In the genomic region with DNA sequence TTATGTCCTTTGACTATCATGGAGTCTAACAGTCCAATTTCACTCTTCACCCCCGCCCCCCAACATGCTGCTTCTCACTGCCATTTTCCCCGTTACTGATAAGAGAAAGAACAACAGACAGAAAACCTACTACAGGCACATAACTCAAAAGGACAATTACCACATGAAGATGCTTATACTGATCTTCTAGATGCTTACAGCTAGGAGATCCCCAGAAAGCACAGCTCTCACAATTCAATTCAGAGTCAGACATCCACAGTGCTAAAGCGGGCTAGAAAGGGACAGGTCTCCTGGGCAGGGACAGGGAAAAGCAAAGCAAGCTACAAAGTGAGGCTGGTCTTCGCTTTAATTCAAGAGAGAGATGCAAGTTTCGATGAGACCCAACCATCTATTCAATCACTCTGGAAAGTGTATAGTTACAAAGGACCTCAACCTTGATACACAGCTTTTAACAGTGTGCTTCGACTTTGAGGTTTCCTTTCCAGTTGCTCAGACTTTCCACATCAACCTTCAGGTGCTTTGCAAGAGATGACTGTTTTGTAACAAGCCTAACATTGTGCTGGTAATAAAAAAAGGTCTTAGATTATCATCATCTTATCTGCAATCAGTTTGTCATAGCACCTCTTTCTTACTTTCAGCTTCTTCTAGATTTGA, we compare ENCODE assay signal across 14 cellular contexts.
DNase-seq lines count a peak whose midpoint lies in the region; ATAC-seq, FAIRE-seq and TF ChIP-seq lines count a peak whose summit lies in the region.
"Had no signal": no experiment of that assay in that cellular context is flagged by ENCODE, and none has a peak within 500 bp of the region (broad histone marks: within the 10 kb centered on the region; RNA-seq: fewer than 3 reads in every experiment).

No MANE protein-coding gene starts in this region.

- H3K4me1 Mint-ChIP-seq in activated T-cell treated with anti-CD3 and anti-CD28 coated beads, Interleukin-2, amount 50 U/mL, for 24 hours (ENCODE audit: low read depth): peaks cover 89% of the 10 kb centered on the region
- peaks cover 57 to 95% (median 92%) of the 10 kb centered on the region in 4 donors for H3K4me1 Mint-ChIP-seq in naive thymus-derived CD8-positive, alpha-beta T cell

- DNase-seq in CD1c-positive myeloid dendritic cell (ENCODE audit: extremely low spot score): peak; percentile 19
- DNase-seq in Jurkat, Clone E6-1 (ENCODE audit: low read depth, low spot score): peak; percentile 90
- DNase-seq in activated T-cell treated with anti-CD3 and anti-CD28 coated beads, Interleukin-2, amount 50 U/mL, for 24 hours: peak; percentile 67
- peak in 7 of 10 donors; percentile 30 to 79 (median 52) for DNase-seq in naive thymus-derived CD8-positive, alpha-beta T cell
- no peak for DNase-seq in inferior parietal cortex (ENCODE audit: extremely low spot score)
- no peak for DNase-seq in amniotic stem cell (lab: John Stamatoyannopoulos, UW)
- no peak for DNase-seq in H54 (ENCODE audit: insufficient read length, low spot score)
- DNase-seq in left lobe of liver (ENCODE audit: low spot score): no peak
- DNase-seq: anterior cingulate cortex, NCI-H1930, retina, SJCRH30 had no signal

- peak; percentile 76 to 78 for ATAC-seq in naive thymus-derived CD8-positive, alpha-beta T cell
- no peak for ATAC-seq in left lobe of liver

- POLR2A ChIA-PET in naive thymus-derived CD8-positive, alpha-beta T cell (lab: Charles Lee): interaction anchor here (0.7 to 15.6 kb wide), 25 partner anchors 9 to 78 kb away, joined by 3 to 206 read pairs (median 6); a partner anchor contains a TSS

- H3K4me3 ChIP-seq in Jurkat, Clone E6-1 (ENCODE audit: low read length): no peak overlapping the region
- H3K4me3 ChIP-seq: SJCRH30 had no signal

- H3K36me3 Mint-ChIP-seq in activated T-cell treated with anti-CD3 and anti-CD28 coated beads, Interleukin-2, amount 50 U/mL, for 24 hours (ENCODE audit: low read depth): peaks cover 67% of the 10 kb centered on the region
- peaks cover 9 to 78% (median 33%) of the 10 kb centered on the region in 3 donors for H3K36me3 Mint-ChIP-seq in naive thymus-derived CD8-positive, alpha-beta T cell

- peak overlapping the region; percentile 97 for H3K27ac Mint-ChIP-seq in activated T-cell treated with anti-CD3 and anti-CD28 coated beads, Interleukin-2, amount 50 U/mL, for 24 hours
- H3K27ac Mint-ChIP-seq in naive thymus-derived CD8-positive, alpha-beta T cell: peak overlapping the region; percentile 68 to 98 (median 94)

- H3K9me3 Mint-ChIP-seq in activated T-cell treated with anti-CD3 and anti-CD28 coated beads, Interleukin-2, amount 50 U/mL, for 24 hours: no peaks in the 10 kb centered on the region
- H3K9me3 Mint-ChIP-seq in naive thymus-derived CD8-positive, alpha-beta T cell: no peaks in the 10 kb centered on the region

- peak overlapping the region; percentile 69 for H3K4me3 Mint-ChIP-seq in activated T-cell treated with anti-CD3 and anti-CD28 coated beads, Interleukin-2, amount 50 U/mL, for 24 hours
- H3K4me3 Mint-ChIP-seq in naive thymus-derived CD8-positive, alpha-beta T cell: peak overlapping the region; percentile 57 to 79 (median 72)

- H3K27me3 Mint-ChIP-seq in activated T-cell treated with anti-CD3 and anti-CD28 coated beads, Interleukin-2, amount 50 U/mL, for 24 hours: no peaks in the 10 kb centered on the region
- H3K27me3 Mint-ChIP-seq in naive thymus-derived CD8-positive, alpha-beta T cell: no peaks in the 10 kb centered on the region

- TF ChIP-seq POLR2A in H54 (IDR thresholded peaks at IDR 0.05; ENCODE audit: low read depth, low read length): no peak

- FAIRE-seq in H54 (lab: Jason Lieb, UNC): no peak
- FAIRE-seq: frontal cortex, urothelium cell line had no signal

Comparison
In these comparisons a context has a peak if more than half of its experiments do, and no peak if none do; other contexts are left out.
1. DNase-seq: peak in CD1c-positive myeloid dendritic cell (single experiment), Jurkat, Clone E6-1 (single experiment), activated T-cell treated with anti-CD3 and anti-CD28 coated beads, Interleukin-2, amount 50 U/mL, for 24 hours (single experiment) and naive thymus-derived CD8-positive, alpha-beta T cell (7 of 10); none in inferior parietal cortex (single experiment), amniotic stem cell (single experiment), H54 (single experiment) and left lobe of liver (single experiment).